ENCODE assay signal across 25 cellular contexts in the genomic region with DNA sequence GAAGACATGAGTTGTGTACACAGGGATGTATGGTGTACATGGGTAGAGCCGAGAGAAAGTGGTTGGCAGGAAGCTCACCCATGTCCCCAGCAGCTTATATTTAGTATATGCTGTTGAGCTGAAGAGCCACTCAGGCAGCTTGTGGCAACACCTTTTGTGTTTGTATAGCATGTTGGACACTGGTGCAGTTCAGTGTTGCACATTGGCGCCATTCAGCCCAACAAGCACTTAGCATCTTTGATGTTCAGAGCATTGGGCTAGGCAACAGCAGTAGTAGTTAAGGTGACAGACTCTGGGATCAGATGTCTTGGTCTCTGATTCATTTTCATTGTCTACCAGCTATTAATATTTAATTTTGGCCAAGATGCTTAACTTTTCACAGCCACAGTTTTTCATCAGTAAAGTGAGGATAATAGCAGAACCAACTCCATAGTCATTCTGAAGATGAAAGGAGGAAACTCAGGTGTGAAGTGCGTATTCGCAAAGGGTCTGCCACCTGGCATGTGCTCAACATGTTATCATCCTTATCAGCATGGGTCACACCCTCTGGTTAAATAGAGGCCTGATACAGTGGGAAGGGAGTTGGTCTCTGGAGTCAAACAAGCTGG.
DNase-seq lines count a peak whose midpoint lies in the region; ATAC-seq and TF ChIP-seq lines count a peak whose summit lies in the region.
"Had no signal": no experiment of that assay in that cellular context is flagged by ENCODE, and none has a peak within 500 bp of the region (broad histone marks: within the 10 kb centered on the region; RNA-seq: fewer than 3 reads in every experiment).

No MANE protein-coding gene starts in this region.

- H3K9me3 Mint-ChIP-seq in immature natural killer cell, result no peaks in the 10 kb centered on the region
- H3K9me3 Mint-ChIP-seq: activated B cell treated with CpG ODN at 0.5 μM for 24 hours; naive thymus-derived CD8-positive, alpha-beta T cell; T-helper 1 cell treated with Interleukin-12 subunit alpha and Interleukin-12 subunit beta and Interleukin-4 antibody, amounts not matched to agents 30 μg/mL and 1 μg/mL, for 36 hours had no signal

- peak; percentile 60 for DNase-seq in NCI-H748 (lab: John Stamatoyannopoulos, UW; ENCODE audit: unreplicated experiment)
- DNase-seq in NCI-H748 treated with DMSO at 0.1 percent for 48 hours (lab: John Stamatoyannopoulos, UW), result no peak
- DNase-seq in GM12865 (ENCODE audit: low read depth), result peak; percentile 51
- DNase-seq in NCI-H510A (lab: John Stamatoyannopoulos, UW), result peak; percentile 82
- DNase-seq in immature natural killer cell, result no peak
- no peak for DNase-seq in stimulated activated CD4-positive, alpha-beta T cell treated with anti-CD3 and anti-CD28 coated beads, Interleukin-2, amount 100 ng/mL, for 48 hours
- no peak for DNase-seq in cerebellum (ENCODE audit: low spot score)
- DNase-seq: activated B cell treated with CpG ODN at 0.5 μM for 24 hours; activated effector memory CD4-positive, alpha-beta T cell treated with anti-CD3 and anti-CD28 coated beads, Interleukin-2, amount 50 U/mL, for 16 hours; amniotic stem cell; C1 segment of cervical spinal cord; DMS79; effector CD4-positive, alpha-beta T cell; HCEC 1CT; Kasumi-1; naive thymus-derived CD8-positive, alpha-beta T cell; NCI-H226; posterior cingulate gyrus; SIG-M5; stimulated activated CD4-positive, alpha-beta T cell treated with anti-CD3 and anti-CD28 coated beads, Interleukin-2, amount 100 ng/mL, for 24 hours; stomach; upper lobe of left lung had no signal

- H3K4me3 Mint-ChIP-seq in immature natural killer cell, result no peak overlapping the region
- H3K4me3 Mint-ChIP-seq: activated B cell treated with CpG ODN at 0.5 μM for 24 hours; naive thymus-derived CD8-positive, alpha-beta T cell; T-helper 1 cell treated with Interleukin-12 subunit alpha and Interleukin-12 subunit beta and Interleukin-4 antibody, amounts not matched to agents 30 μg/mL and 1 μg/mL, for 36 hours had no signal

- peaks cover 37 to 42% of the 10 kb centered on the region in 2 donors for H3K4me1 Mint-ChIP-seq in immature natural killer cell

- ATAC-seq in HG02610 (IDR thresholded peaks at IDR 0.05; ENCODE audit: unreplicated experiment), result no peak
- ATAC-seq: naive thymus-derived CD8-positive, alpha-beta T cell had no signal

- peaks cover 23 to 39% (median 33%) of the 10 kb centered on the region in 3 donors for H3K36me3 Mint-ChIP-seq in immature natural killer cell

- H3K27me3 Mint-ChIP-seq in immature natural killer cell (ENCODE audit: low read depth in 3 of 3), result peaks cover 6 to 19% (median 12%) of the 10 kb centered on the region in 3 donors
- H3K27me3 Mint-ChIP-seq: activated B cell treated with CpG ODN at 0.5 μM for 24 hours; naive thymus-derived CD8-positive, alpha-beta T cell had no signal

- H3K27ac Mint-ChIP-seq in immature natural killer cell, result peak overlapping the region in 5 of 6 donors; percentile 28 to 79 (median 67)
- H3K27ac Mint-ChIP-seq: activated B cell treated with CpG ODN at 0.5 μM for 24 hours had no signal

- TF ChIP-seq CTCF in GM12865 (IDR thresholded peaks at IDR 0.05; ENCODE audit: insufficient read depth, low read depth, low read length, missing control alignments), result no peak

- H3K4me3 ChIP-seq in GM12865 (ENCODE audit: low read depth, low read length), result no peak overlapping the region
- H3K4me3 ChIP-seq: lung, stomach, upper lobe of left lung had no signal

Comparison
In these comparisons a context has a peak if more than half of its experiments do, and no peak if none do; other contexts are left out.
1. DNase-seq: peak in NCI-H748 (single experiment), GM12865 (single experiment) and NCI-H510A (single experiment); none in NCI-H748 treated with DMSO at 0.1 percent for 48 hours (single experiment), immature natural killer cell (0 of 3), stimulated activated CD4-positive, alpha-beta T cell treated with anti-CD3 and anti-CD28 coated beads, Interleukin-2, amount 100 ng/mL, for 48 hours (0 of 2) and cerebellum (single experiment).